ENCODE assay signal across 32 cellular contexts in genomic region chr21:41819856-41820281, GRCh38. TPM values are rescaled to one million over a fixed set of nuclear protein-coding genes. Genes with fewer than 3 reads are reported as not detected.
"Had no signal": no experiment of that assay in that cellular context is flagged by ENCODE, and none has a peak within 500 bp of the region (broad histone marks: within the 10 kb centered on the region; RNA-seq: fewer than 3 reads in every experiment).

No MANE protein-coding gene starts in this region.

- ATAC-seq: activated CD4-positive, CD25-positive, alpha-beta regulatory T cell treated with anti-CD3 and anti-CD28 coated beads, Interleukin-2, amount 50 U/mL, for 24 hours; activated CD8-positive, alpha-beta T cell treated with anti-CD3 and anti-CD28 coated beads for 36 hours; activated T-cell treated with anti-CD3 and anti-CD28 coated beads, Interleukin-2, amount 50 U/mL, for 4 hours; activated T-helper 17 cell treated with anti-CD3 and anti-CD28 coated beads, Interleukin-2, amount 50 U/mL, for 72 hours; body of pancreas; gastroesophageal sphincter; T-helper 17 cell had no signal

- H3K9me3 Mint-ChIP-seq: activated B cell treated with CpG ODN at 0.5 μM for 24 hours; activated CD8-positive, alpha-beta T cell treated with anti-CD3 and anti-CD28 coated beads for 36 hours; activated T-cell treated with anti-CD3 and anti-CD28 coated beads, Interleukin-2, amount 50 U/mL, for 4 hours; activated T-helper 17 cell treated with anti-CD3 and anti-CD28 coated beads, Interleukin-2, amount 50 U/mL, for 72 hours; T-helper 2 cell treated with Interferon-gamma antibody and Interleukin-4, amounts not matched to agents 5 μg/mL and 100 μg/mL, for 36 hours had no signal

- H3K27ac Mint-ChIP-seq: activated B cell treated with CpG ODN at 0.5 μM for 24 hours; activated CD8-positive, alpha-beta T cell treated with anti-CD3 and anti-CD28 coated beads for 36 hours; activated naive CD8-positive, alpha-beta T cell; activated T-helper 17 cell treated with anti-CD3 and anti-CD28 coated beads, Interleukin-2, amount 50 U/mL, for 72 hours; T-helper 17 cell; T-helper 2 cell treated with Interferon-gamma antibody and Interleukin-4, amounts not matched to agents 5 μg/mL and 100 μg/mL, for 36 hours had no signal

- H3K27ac ChIP-seq: body of pancreas, colonic mucosa, epithelial cell of prostate, esophagus squamous epithelium, gastroesophageal sphincter, WERI-Rb-1 had no signal

- DNase-seq: activated B cell treated with CpG ODN at 0.5 μM for 24 hours; activated CD4-positive, alpha-beta T cell treated with anti-CD3 and anti-CD28 coated beads for 48 hours; activated CD4-positive, alpha-beta T cell treated with anti-CD3 and anti-CD28 coated beads, Interleukin-2, amount 50 U/mL, for 1 hour; activated CD4-positive, alpha-beta T cell treated with anti-CD3 and anti-CD28 coated beads, Interleukin-2, amount 50 U/mL, for 48 hours; activated CD8-positive, alpha-beta memory T cell treated with anti-CD3 and anti-CD28 coated beads for 24 hours; activated CD8-positive, alpha-beta T cell treated with anti-CD3 and anti-CD28 coated beads for 36 hours; activated effector memory CD4-positive, alpha-beta T cell treated with Interleukin-2 at 50 U/mL for 16 hours; activated gamma-delta T cell treated with Interleukin-2 at 50 U/mL for 16 hours; activated naive CD4-positive, alpha-beta T cell treated with anti-CD3 and anti-CD28 coated beads, Interleukin-2, amount 50 U/mL, for 16 hours; activated naive CD4-positive, alpha-beta T cell treated with Interleukin-2 at 50 U/mL for 16 hours; activated T-cell treated with anti-CD3 and anti-CD28 coated beads, Interleukin-2, amount 50 U/mL, for 4 hours; amniotic stem cell; body of pancreas; central memory CD4-positive, alpha-beta T cell; cerebellar nuclear complex; colonic mucosa; effector CD8-positive, alpha-beta T cell; esophagus squamous epithelium; foreskin melanocyte; T-helper 1 cell; T-helper 17 cell; T1000; WERI-Rb-1 had no signal

- H3K27me3 ChIP-seq: body of pancreas, colonic mucosa, esophagus squamous epithelium, gastroesophageal sphincter had no signal

- H3K4me3 ChIP-seq: body of pancreas, colonic mucosa, esophagus squamous epithelium, gastroesophageal sphincter had no signal

- H3K4me1 Mint-ChIP-seq: activated T-helper 17 cell treated with anti-CD3 and anti-CD28 coated beads, Interleukin-2, amount 50 U/mL, for 72 hours; T-helper 17 cell had no signal

- H3K9me3 ChIP-seq: body of pancreas, colonic mucosa, esophagus squamous epithelium, gastroesophageal sphincter had no signal

- H3K4me3 Mint-ChIP-seq: activated B cell treated with CpG ODN at 0.5 μM for 24 hours; activated CD8-positive, alpha-beta T cell treated with anti-CD3 and anti-CD28 coated beads for 36 hours; activated naive CD8-positive, alpha-beta T cell; activated T-cell treated with anti-CD3 and anti-CD28 coated beads, Interleukin-2, amount 50 U/mL, for 4 hours; activated T-helper 17 cell treated with anti-CD3 and anti-CD28 coated beads, Interleukin-2, amount 50 U/mL, for 72 hours; T-helper 17 cell; T-helper 2 cell treated with Interferon-gamma antibody and Interleukin-4, amounts not matched to agents 5 μg/mL and 100 μg/mL, for 36 hours had no signal

- H3K27me3 Mint-ChIP-seq: activated B cell treated with CpG ODN at 0.5 μM for 24 hours; activated CD8-positive, alpha-beta T cell treated with anti-CD3 and anti-CD28 coated beads for 36 hours; activated naive CD8-positive, alpha-beta T cell; activated T-helper 17 cell treated with anti-CD3 and anti-CD28 coated beads, Interleukin-2, amount 50 U/mL, for 72 hours; T-helper 17 cell had no signal

- H3K4me1 ChIP-seq: colonic mucosa had no signal

RNA-seq across cellular contexts. Expression of gene RIPK4, which starts 53.0 kb away (rescaled TPM):
- total RNA-seq: endothelial cell of umbilical vein, fibroblast of villous mesenchyme had no signal
- polyA plus RNA-seq: endothelial cell of umbilical vein, fibroblast of lung had no signal
